ENCODE assay signal across 18 cellular contexts in the genomic region with DNA sequence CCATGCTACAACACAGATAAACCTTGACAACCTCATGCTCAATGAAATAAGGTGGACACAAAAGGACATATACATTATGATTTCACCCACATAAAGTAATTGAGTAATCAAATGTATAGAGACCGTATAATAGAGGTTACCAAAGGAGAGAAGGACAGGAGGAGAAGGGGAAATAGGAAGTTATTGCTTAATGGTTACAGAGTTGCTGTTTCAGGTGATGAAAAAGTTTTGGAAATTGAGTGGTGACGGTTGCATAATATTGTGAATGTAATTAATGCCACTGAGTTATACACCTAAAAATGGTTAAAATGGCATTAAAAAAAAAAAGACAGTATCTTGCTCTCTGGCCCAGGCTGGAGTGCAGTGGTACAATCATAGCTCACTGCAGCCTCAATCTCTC. TPM values are rescaled to one million over a fixed set of nuclear protein-coding genes. Genes with fewer than 3 reads are reported as not detected.
DNase-seq lines count a peak whose midpoint lies in the region; ATAC-seq, FAIRE-seq and TF ChIP-seq lines count a peak whose summit lies in the region.
"Had no signal": no experiment of that assay in that cellular context is flagged by ENCODE, and none has a peak within 500 bp of the region (broad histone marks: within the 10 kb centered on the region; RNA-seq: fewer than 3 reads in every experiment).

No MANE protein-coding gene starts in this region.

- 43% methylated on average over 2 of the region's 2 CpGs for WGBS in GM12878 (ENCODE audit: insufficient coverage, insufficient replicate concordance, low lambda C conversion rate, missing lambda C conversion rate)

- H3K4me1 ChIP-seq in KMS-11 (ENCODE audit: low read depth, poor library complexity, severe bottlenecking) (peaks cover 27% of the 10 kb centered on the region), GM12878 (ENCODE audit: control insufficient read depth, insufficient read depth, low read length) (peaks cover 19% of the 10 kb centered on the region)
- H3K4me1 ChIP-seq: foreskin keratinocyte had no signal

- intact Hi-C loops in GM12878 (cut with micrococcal nuclease; ENCODE audit: unreplicated experiment) = loop anchor here (5.0 kb wide), 1 partner anchor 192 kb away; a partner anchor contains a TSS

- no TSS peak for BruUV-seq in GM12878 (replicated peaks; lab: Mats Ljungman, UMichigan)

- no peak overlapping the region for H3K27ac ChIP-seq in KMS-11
- H3K27ac ChIP-seq in GM12878 (ENCODE audit: control insufficient read depth, insufficient read depth) = no peak overlapping the region
- H3K27ac ChIP-seq: brain microvascular endothelial cell, foreskin keratinocyte, ovary, SJSA1 had no signal

- TF ChIP-seq RAD21 in GM12878 (IDR thresholded peaks at IDR 0.05; ENCODE audit: insufficient read depth, low read depth, low read length) = no peak

- H3K4me1 Mint-ChIP-seq in activated CD8-positive, alpha-beta memory T cell treated with anti-CD3 and anti-CD28 coated beads, Interleukin-2, amount 10 ng/mL, durations not matched to agents 7 days and 5 days = peaks cover 42% of the 10 kb centered on the region
- H3K4me1 Mint-ChIP-seq in osteocyte (ENCODE audit: unreplicated experiment) = peaks cover 37% of the 10 kb centered on the region

- peak overlapping the region; percentile 21 for H3K4me3 Mint-ChIP-seq in activated CD8-positive, alpha-beta memory T cell treated with anti-CD3 and anti-CD28 coated beads, Interleukin-2, amount 10 ng/mL, durations not matched to agents 7 days and 5 days
- H3K4me3 Mint-ChIP-seq in osteocyte (ENCODE audit: unreplicated experiment) = peak overlapping the region; percentile 14

- no peak for TF ChIP-seq CTCF in KMS-11 (conservative IDR thresholded peaks at IDR 0.05; ENCODE audit: low read depth, low read length)
- no peak for TF ChIP-seq CTCF in GM12878 (IDR thresholded peaks at IDR 0.05 in 2 of 3, conservative IDR thresholded peaks at IDR 0.05 in 1 of 3; ENCODE audit: control insufficient read depth in 2 of 3, extremely low read depth in 1 of 3, insufficient read depth in 1 of 3, low read depth in 3 of 3, low read length in 3 of 3)
- no peak for TF ChIP-seq CTCF in osteocyte (IDR thresholded peaks at IDR 0.05)

- no peak overlapping the region for H3K9ac ChIP-seq in KMS-11
- no peak overlapping the region for H3K9ac ChIP-seq in GM12878 (ENCODE audit: control insufficient read depth, insufficient read depth, low read length)

- H4K20me1 ChIP-seq in KMS-11 (ENCODE audit: insufficient read depth) = no peaks in the 10 kb centered on the region
- H4K20me1 ChIP-seq in GM12878 (ENCODE audit: control insufficient read depth, insufficient read depth) = no peaks in the 10 kb centered on the region

- peaks cover 15% of the 10 kb centered on the region for H3K36me3 Mint-ChIP-seq in activated CD8-positive, alpha-beta memory T cell treated with anti-CD3 and anti-CD28 coated beads, Interleukin-2, amount 10 ng/mL, durations not matched to agents 7 days and 5 days
- no peaks in the 10 kb centered on the region for H3K36me3 Mint-ChIP-seq in osteocyte (ENCODE audit: unreplicated experiment)

- POLR2A ChIA-PET in GM12878 (lab: Charles Lee) = interaction anchor here (0.6 to 7.8 kb wide), 12 partner anchors 10 to 242 kb away, joined by 3 to 95 read pairs (median 4); a partner anchor contains a TSS

- peaks cover 8% of the 10 kb centered on the region for H3K27me3 Mint-ChIP-seq in activated CD8-positive, alpha-beta memory T cell treated with anti-CD3 and anti-CD28 coated beads, Interleukin-2, amount 10 ng/mL, durations not matched to agents 7 days and 5 days
- H3K27me3 Mint-ChIP-seq in osteocyte (ENCODE audit: unreplicated experiment) = peaks cover 20% of the 10 kb centered on the region

- FAIRE-seq in GM12878 (lab: Jason Lieb, UNC) = no peak

- in situ Hi-C loops in GM12878 (cut with MboI) = no loop called here

- RAD21 ChIA-PET in GM12878 (lab: Charles Lee; ENCODE audit: unreplicated experiment) = interaction anchor here (2.2 to 3.3 kb wide), 3 partner anchors 34 to 240 kb away, joined by 13 to 36 read pairs (median 36); no protein-coding TSS in a partner anchor

- no peak for TF ChIP-seq EP300 in GM12878 (IDR thresholded peaks at IDR 0.05; ENCODE audit: borderline replicate concordance in 1 of 2, control insufficient read depth in 1 of 2, low read depth in 2 of 2, low read length in 2 of 2)

- H3K36me3 ChIP-seq in KMS-11 (ENCODE audit: insufficient read depth) (no peaks in the 10 kb centered on the region), GM12878 (ENCODE audit: control insufficient read depth in 2 of 2, insufficient read depth in 2 of 2, low read length in 1 of 2) (no peaks in the 10 kb centered on the region)
- H3K36me3 ChIP-seq: brain microvascular endothelial cell, ovary, thoracic aorta had no signal

- H3K27ac Mint-ChIP-seq in activated CD8-positive, alpha-beta memory T cell treated with anti-CD3 and anti-CD28 coated beads, Interleukin-2, amount 10 ng/mL, durations not matched to agents 7 days and 5 days = no peak overlapping the region
- peak overlapping the region; percentile 23 for H3K27ac Mint-ChIP-seq in osteocyte (ENCODE audit: unreplicated experiment)

- H3K4me3 ChIP-seq in KMS-11 (IDR thresholded peaks at IDR 0.05; ENCODE audit: insufficient read depth, low read depth, low read length) (no peak overlapping the region), GM12878 (0 out of 2 replicates have a peak overlapping the region, but pooled peaks have one; percentile 66)
- H3K4me3 ChIP-seq: ovary had no signal

- no peak for TF ChIP-seq POLR2A in GM12878 (IDR thresholded peaks at IDR 0.05; ENCODE audit: low read depth, low read length)

- ATAC-seq in activated CD8-positive, alpha-beta memory T cell treated with anti-CD3 and anti-CD28 coated beads, Interleukin-2, amount 10 ng/mL, durations not matched to agents 7 days and 5 days = no peak
- no peak for ATAC-seq in GM12878
- ATAC-seq: activated T-cell treated with anti-CD3 and anti-CD28 coated beads, Interleukin-2, amount 50 U/mL, for 4 hours; foreskin keratinocyte had no signal

- H3K27me3 ChIP-seq in KMS-11 (ENCODE audit: insufficient read depth, low read depth) (no peaks in the 10 kb centered on the region), GM12878 (replicated peaks in 1 of 2; ENCODE audit: control insufficient read depth in 2 of 2, insufficient read depth in 2 of 2, low read length in 1 of 2) (no peaks in the 10 kb centered on the region)
- H3K27me3 ChIP-seq: brain microvascular endothelial cell, foreskin keratinocyte, ovary had no signal

- no peaks in the 10 kb centered on the region for H3K9me3 Mint-ChIP-seq in activated CD8-positive, alpha-beta memory T cell treated with anti-CD3 and anti-CD28 coated beads, Interleukin-2, amount 10 ng/mL, durations not matched to agents 7 days and 5 days (ENCODE audit: low read depth)
- H3K9me3 Mint-ChIP-seq in osteocyte (ENCODE audit: unreplicated experiment) = no peaks in the 10 kb centered on the region
- H3K9me3 Mint-ChIP-seq: activated T-cell treated with anti-CD3 and anti-CD28 coated beads, Interleukin-2, amount 50 U/mL, for 4 hours had no signal

- peaks cover 29% of the 10 kb centered on the region for H3K79me2 ChIP-seq in KMS-11 (ENCODE audit: insufficient read depth, low read depth)
- peaks cover 30% of the 10 kb centered on the region for H3K79me2 ChIP-seq in GM12878 (ENCODE audit: control insufficient read depth, insufficient read depth, low read length)

- H3K9me3 ChIP-seq in GM12878 (replicated peaks; ENCODE audit: control insufficient read depth, insufficient read depth, low read length) = no peaks in the 10 kb centered on the region
- H3K9me3 ChIP-seq: HAP-1, ovary, SJSA1, thoracic aorta had no signal

- SMC1A ChIA-PET in GM12878 (lab: Charles Lee; ENCODE audit: uncharacterized antibody, unreplicated experiment) = interaction anchor here (1.3 to 8.8 kb wide), 5 partner anchors 12 to 244 kb away, joined by 3 to 103 read pairs (median 9); a partner anchor contains a TSS

- H3K4me2 ChIP-seq in KMS-11 = peak overlapping the region; percentile 89; the same call in 1 of the 2 replicates
- H3K4me2 ChIP-seq in GM12878 (ENCODE audit: control insufficient read depth, insufficient read depth) = no peak overlapping the region

- CTCF ChIA-PET in activated CD8-positive, alpha-beta memory T cell treated with anti-CD3 and anti-CD28 coated beads, Interleukin-2, amount 10 ng/mL, durations not matched to agents 7 days and 5 days (lab: Charles Lee) = interaction anchor here (0.7 to 1.7 kb wide), 2 partner anchors 13 to 27 kb away, joined by 3 read pairs; no protein-coding TSS in a partner anchor
- CTCF ChIA-PET in GM12878 (lab: Yijun Ruan, JAX) = interaction anchor here (2.0 to 2.7 kb wide), 2 partner anchors 34 to 243 kb away, joined by 7 to 13 read pairs; a partner anchor contains a TSS

- no peak for DNase-seq in activated CD8-positive, alpha-beta memory T cell treated with anti-CD3 and anti-CD28 coated beads, Interleukin-2, amount 10 ng/mL, durations not matched to agents 7 days and 5 days
- no peak for DNase-seq in activated CD8-positive, alpha-beta memory T cell treated with anti-CD3 and anti-CD28 coated beads for 24 hours
- DNase-seq in GM12878 (ENCODE audit: low read depth, low spot score) (no peak), osteocyte (ENCODE audit: extremely low spot score, unreplicated experiment) (no peak), cortex of kidney (lab: John Stamatoyannopoulos, UW) (no peak), DMS 273 (lab: John Stamatoyannopoulos, UW; ENCODE audit: unreplicated experiment) (no peak)
- no peak for DNase-seq in stimulated activated naive CD4-positive, alpha-beta T cell treated with Interleukin-2 at 50 U/mL for 16 hours (lab: John Stamatoyannopoulos, UW)
- DNase-seq: activated T-cell treated with anti-CD3 and anti-CD28 coated beads, Interleukin-2, amount 50 U/mL, for 4 hours; brain microvascular endothelial cell; DMS53; effector CD8-positive, alpha-beta T cell; foreskin keratinocyte; NK-92 treated with Interleukin-12 subunit alpha and Interleukin-12 subunit beta, amount 100 ng/mL, for 24 hours; ovary had no signal

- H2AFZ ChIP-seq in KMS-11 (ENCODE audit: low read depth) (peak overlapping the region; percentile 62; the same call in 1 of the 2 replicates), GM12878 (ENCODE audit: control insufficient read depth, low read depth, low read length) (no peak overlapping the region)

RNA-seq across cellular contexts. Expression of a gene that starts 1.5 kb away (rescaled TPM):
- total RNA-seq in activated CD8-positive, alpha-beta memory T cell treated with anti-CD3 and anti-CD28 coated beads, Interleukin-2, amount 10 ng/mL, durations not matched to agents 7 days and 5 days = 100 to 1,000 TPM; 134 to 136 TPM
- 59.5 and 66.5 TPM in 2 replicates for total RNA-seq in GM12878 (2013; cell fraction: nucleolus; rRNA removed)
- total RNA-seq in GM12878 (2014; rRNA removed) = 60.6 and 63.5 TPM in 2 replicates
- 20.5 and 23.1 TPM in 2 replicates for total RNA-seq in GM12878 (2014; rRNA removed; fragmentation: Illumina TruSeq; extraction: Trizol)
- 103 and 104 TPM in 2 replicates for total RNA-seq in GM12878 (2021)
- polyA plus RNA-seq in GM12878 (2011; ENCODE audit: low read depth) = 21.1 TPM
- polyA plus RNA-seq in GM12878 (2011; rRNA removed) = 16.7 and 33.8 TPM in 2 replicates
- polyA plus RNA-seq in GM12878 (2011; cell fraction: cytosol; rRNA removed) = 49.7 and 61.0 TPM in 2 replicates
- 98.8 and 106 TPM in 2 replicates for polyA plus RNA-seq in GM12878 (2011; cell fraction: nucleus; rRNA removed)
- 38.1 and 42.9 TPM in 2 replicates for polyA plus RNA-seq in GM12878 (2012)
- polyA plus RNA-seq in GM12878 (2014; fragmentation: Illumina TruSeq; extraction: Trizol) = 39.9 and 56.7 TPM in 2 replicates
- 1 to 10 TPM; 4.1 to 4.2 TPM for polyA plus RNA-seq in GM12878 (2014; fragmentation: Nextera tagmentation; extraction: Ambion mirVana)
- polyA plus RNA-seq in GM12878 (2014; rRNA removed) = 44.7 and 49.1 TPM in 2 replicates
- 10 to 100 TPM; 52.0 to 53.2 TPM for polyA plus RNA-seq in GM12878 (2016; fragmentation: Nextera tagmentation; extraction: Ambion mirVana)
- 87.7 and 88.6 TPM in 2 replicates for polyA minus RNA-seq in GM12878 (2011; rRNA and poly(A)+ RNA removed)
- 34.1 and 34.2 TPM in 2 replicates for polyA minus RNA-seq in GM12878 (2011; cell fraction: cytosol; rRNA and poly(A)+ RNA removed)
- polyA minus RNA-seq in GM12878 (2011; cell fraction: nucleus; rRNA and poly(A)+ RNA removed) = 25.9 and 35.4 TPM in 2 replicates
- total RNA-seq in osteocyte = 68.0 and 69.3 TPM in 2 replicates

RNA-seq across cellular contexts. Expression of a gene that starts 22.9 kb away (rescaled TPM):
- total RNA-seq in activated CD8-positive, alpha-beta memory T cell treated with anti-CD3 and anti-CD28 coated beads, Interleukin-2, amount 10 ng/mL, durations not matched to agents 7 days and 5 days = 10 to 100 TPM; 74.8 to 77.4 TPM
- 141 and 178 TPM in 2 replicates for total RNA-seq in GM12878 (2013; cell fraction: nucleolus; rRNA removed)
- 71.3 and 75.3 TPM in 2 replicates for total RNA-seq in GM12878 (2014; rRNA removed)
- 39.1 and 41.4 TPM in 2 replicates for total RNA-seq in GM12878 (2014; rRNA removed; fragmentation: Illumina TruSeq; extraction: Trizol)
- 41.6 and 48.1 TPM in 2 replicates for total RNA-seq in GM12878 (2021)
- 49.3 TPM for polyA plus RNA-seq in GM12878 (2011; ENCODE audit: low read depth)
- polyA plus RNA-seq in GM12878 (2011; rRNA removed) = 67.1 and 69.8 TPM in 2 replicates
- polyA plus RNA-seq in GM12878 (2011; cell fraction: cytosol; rRNA removed) = 82.6 and 87.1 TPM in 2 replicates
- 70.6 and 72.2 TPM in 2 replicates for polyA plus RNA-seq in GM12878 (2011; cell fraction: nucleus; rRNA removed)
- 51.2 and 51.5 TPM in 2 replicates for polyA plus RNA-seq in GM12878 (2012)
- polyA plus RNA-seq in GM12878 (2014; fragmentation: Illumina TruSeq; extraction: Trizol) = 37.3 and 38.9 TPM in 2 replicates
- 10 to 100 TPM; 20.8 to 21.0 TPM for polyA plus RNA-seq in GM12878 (2014; fragmentation: Nextera tagmentation; extraction: Ambion mirVana)
- polyA plus RNA-seq in GM12878 (2014; rRNA removed) = 48.1 and 53.9 TPM in 2 replicates
- 10 to 100 TPM; 55.6 to 57.4 TPM for polyA plus RNA-seq in GM12878 (2016; fragmentation: Nextera tagmentation; extraction: Ambion mirVana)
- polyA minus RNA-seq in GM12878 (2011; rRNA and poly(A)+ RNA removed) = 58.4 and 72.4 TPM in 2 replicates
- 28.4 and 31.1 TPM in 2 replicates for polyA minus RNA-seq in GM12878 (2011; cell fraction: cytosol; rRNA and poly(A)+ RNA removed)
- 33.5 and 53.0 TPM in 2 replicates for polyA minus RNA-seq in GM12878 (2011; cell fraction: nucleus; rRNA and poly(A)+ RNA removed)
- total RNA-seq in osteocyte = 88.6 and 89.6 TPM in 2 replicates

RNA-seq across cellular contexts. Expression of a gene that starts 31.2 kb away (rescaled TPM):
- total RNA-seq in activated CD8-positive, alpha-beta memory T cell treated with anti-CD3 and anti-CD28 coated beads, Interleukin-2, amount 10 ng/mL, durations not matched to agents 7 days and 5 days = 100 to 1,000 TPM in 1 of 2 experiments, 10 to 100 TPM in 1; 97.4 to 102 TPM
- 56.8 and 76.3 TPM in 2 replicates for total RNA-seq in GM12878 (2013; cell fraction: nucleolus; rRNA removed)
- 93.2 and 97.4 TPM in 2 replicates for total RNA-seq in GM12878 (2014; rRNA removed)
- total RNA-seq in GM12878 (2014; rRNA removed; fragmentation: Illumina TruSeq; extraction: Trizol) = 51.5 and 52.1 TPM in 2 replicates
- 86.3 and 92.4 TPM in 2 replicates for total RNA-seq in GM12878 (2021)
- polyA plus RNA-seq in GM12878 (2011; ENCODE audit: low read depth) = 40.2 TPM
- polyA plus RNA-seq in GM12878 (2011; rRNA removed) = 56.0 and 82.9 TPM in 2 replicates
- 85.7 and 112 TPM in 2 replicates for polyA plus RNA-seq in GM12878 (2011; cell fraction: cytosol; rRNA removed)
- 182 and 194 TPM in 2 replicates for polyA plus RNA-seq in GM12878 (2011; cell fraction: nucleus; rRNA removed)
- polyA plus RNA-seq in GM12878 (2012) = 57.3 and 65.1 TPM in 2 replicates
- 39.1 and 78.1 TPM in 2 replicates for polyA plus RNA-seq in GM12878 (2014; fragmentation: Illumina TruSeq; extraction: Trizol)
- polyA plus RNA-seq in GM12878 (2014; fragmentation: Nextera tagmentation; extraction: Ambion mirVana) = 10 to 100 TPM; 19.8 to 48.3 TPM
- polyA plus RNA-seq in GM12878 (2014; rRNA removed) = 79.6 and 93.8 TPM in 2 replicates
- polyA plus RNA-seq in GM12878 (2016; fragmentation: Nextera tagmentation; extraction: Ambion mirVana) = 100 to 1,000 TPM; 127 to 136 TPM
- 75.0 and 100 TPM in 2 replicates for polyA minus RNA-seq in GM12878 (2011; rRNA and poly(A)+ RNA removed)
- polyA minus RNA-seq in GM12878 (2011; cell fraction: cytosol; rRNA and poly(A)+ RNA removed) = 26.6 and 29.3 TPM in 2 replicates
- 51.5 and 87.5 TPM in 2 replicates for polyA minus RNA-seq in GM12878 (2011; cell fraction: nucleus; rRNA and poly(A)+ RNA removed)
- 67.0 and 69.0 TPM in 2 replicates for total RNA-seq in osteocyte
